20 cellular contexts compared by ENCODE assay signal in genomic region chr4:98528882-98529281, GRCh38.
DNase-seq lines count a peak whose midpoint lies in the region; ATAC-seq and TF ChIP-seq lines count a peak whose summit lies in the region.
"Had no signal": no experiment of that assay in that cellular context is flagged by ENCODE, and none has a peak within 500 bp of the region (broad histone marks: within the 10 kb centered on the region; RNA-seq: fewer than 3 reads in every experiment).

No MANE protein-coding gene starts in this region.

- DNase-seq in activated naive CD4-positive, alpha-beta T cell treated with anti-CD3 and anti-CD28 coated beads, Interleukin-2, amount 50 U/mL, for 72 hours (ENCODE audit: low spot score in 2 of 2) = peak in 1 of 2 donors; percentile 26
- no peak for DNase-seq in activated naive CD4-positive, alpha-beta T cell treated with anti-CD3 and anti-CD28 coated beads, Interleukin-2, amount 50 U/mL, for 16 hours
- DNase-seq in RWPE2 (ENCODE audit: low spot score) (no peak), astrocyte of the hippocampus (ENCODE audit: low read depth, low spot score) (peak; percentile 35), head of caudate nucleus (no peak)
- peak in 1 of 2 donors; percentile 41 for DNase-seq in stimulated activated naive CD8-positive, alpha-beta T cell treated with anti-CD3 and anti-CD28 coated beads, Interleukin-15, amount 100 ng/mL, for 72 hours
- DNase-seq: dorsolateral prefrontal cortex, GM23248, heart left ventricle, left colon, mesenchymal stem cell, NCI-H1105, NCI-H2029 treated with DMSO at 0.1 percent for 48 hours, SHP77, SW 1271, uterus had no signal

- intact Hi-C loops in head of caudate nucleus (cut with DNase I) = no loop called here

- no peaks in the 10 kb centered on the region for H3K27me3 ChIP-seq in RWPE2 (ENCODE audit: insufficient read depth, poor library complexity, severe bottlenecking)
- H3K27me3 ChIP-seq: dorsolateral prefrontal cortex, heart left ventricle, right atrium auricular region, suprapubic skin, uterus had no signal

- ATAC-seq in activated naive CD4-positive, alpha-beta T cell treated with anti-CD3 and anti-CD28 coated beads, Interleukin-2, amount 50 U/mL, for 72 hours = peak; percentile 80 to 89
- ATAC-seq in RWPE2 (ENCODE audit: low read depth) (peak; percentile 27; the same call in 1 of the 3 replicates), GM18520 (IDR thresholded peaks at IDR 0.05; ENCODE audit: unreplicated experiment) (no peak)
- peak; percentile 88 for ATAC-seq in stimulated activated naive CD8-positive, alpha-beta T cell treated with anti-CD3 and anti-CD28 coated beads, Interleukin-15, amount 100 ng/mL, for 72 hours
- ATAC-seq: heart left ventricle, left colon had no signal

- peaks cover 1 to 4% of the 10 kb centered on the region in 2 donors for H3K9me3 Mint-ChIP-seq in activated naive CD4-positive, alpha-beta T cell treated with anti-CD3 and anti-CD28 coated beads, Interleukin-2, amount 50 U/mL, for 72 hours
- no peaks in the 10 kb centered on the region for H3K9me3 Mint-ChIP-seq in stimulated activated naive CD8-positive, alpha-beta T cell treated with anti-CD3 and anti-CD28 coated beads, Interleukin-15, amount 100 ng/mL, for 72 hours

- peaks cover under 1 to 24% of the 10 kb centered on the region in 2 donors for H3K36me3 Mint-ChIP-seq in activated naive CD4-positive, alpha-beta T cell treated with anti-CD3 and anti-CD28 coated beads, Interleukin-2, amount 50 U/mL, for 72 hours
- H3K36me3 Mint-ChIP-seq: CD14-positive monocyte had no signal

- no peak overlapping the region for H3K4me3 Mint-ChIP-seq in stimulated activated naive CD8-positive, alpha-beta T cell treated with anti-CD3 and anti-CD28 coated beads, Interleukin-15, amount 100 ng/mL, for 72 hours
- H3K4me3 Mint-ChIP-seq: CD14-positive monocyte had no signal

- H3K4me3 ChIP-seq in RWPE2 (ENCODE audit: severe bottlenecking) = no peak overlapping the region
- H3K4me3 ChIP-seq: dorsolateral prefrontal cortex, GM23248, heart left ventricle, right atrium auricular region, suprapubic skin, uterus had no signal

- peak overlapping the region in 1 of 2 donors; percentile 2 for H3K27ac Mint-ChIP-seq in activated naive CD4-positive, alpha-beta T cell treated with anti-CD3 and anti-CD28 coated beads, Interleukin-2, amount 50 U/mL, for 72 hours
- no peak overlapping the region for H3K27ac Mint-ChIP-seq in stimulated activated naive CD8-positive, alpha-beta T cell treated with anti-CD3 and anti-CD28 coated beads, Interleukin-15, amount 100 ng/mL, for 72 hours
- H3K27ac Mint-ChIP-seq: CD14-positive monocyte had no signal

- H3K27me3 Mint-ChIP-seq in stimulated activated naive CD8-positive, alpha-beta T cell treated with anti-CD3 and anti-CD28 coated beads, Interleukin-15, amount 100 ng/mL, for 72 hours = no peaks in the 10 kb centered on the region

- H3K27ac ChIP-seq in RWPE2 (ENCODE audit: poor library complexity, severe bottlenecking) = no peak overlapping the region
- H3K27ac ChIP-seq: GM23248, heart left ventricle, right atrium auricular region, suprapubic skin had no signal

- H3K4me1 Mint-ChIP-seq in stimulated activated naive CD8-positive, alpha-beta T cell treated with anti-CD3 and anti-CD28 coated beads, Interleukin-15, amount 100 ng/mL, for 72 hours = peaks cover 28% of the 10 kb centered on the region

- H3K36me3 ChIP-seq in RWPE2 (ENCODE audit: low read depth) = no peaks in the 10 kb centered on the region
- H3K36me3 ChIP-seq: heart left ventricle, right atrium auricular region, suprapubic skin, uterus had no signal

- H3K4me1 ChIP-seq in RWPE2 (ENCODE audit: insufficient read depth, poor library complexity, severe bottlenecking) = peaks cover 29% of the 10 kb centered on the region
- H3K4me1 ChIP-seq: right atrium auricular region, suprapubic skin had no signal

- no peak for TF ChIP-seq CTCF in RWPE2 (IDR thresholded peaks at IDR 0.05; ENCODE audit: poor library complexity, severe bottlenecking)

- H3K9me3 ChIP-seq in RWPE2 (ENCODE audit: severe bottlenecking) = no peaks in the 10 kb centered on the region
- H3K9me3 ChIP-seq: heart left ventricle, right atrium auricular region, suprapubic skin, uterus had no signal
